1 cellular context compared by ENCODE assay signal in genomic region chr11:116687458-116688201, GRCh38.
TF ChIP-seq lines count a peak whose summit lies in the region.

No MANE protein-coding gene starts in this region.

TF ChIP-seq in GM23338, 12 proteins besides CTCF, POLR2A, EP300 and RAD21 (continued from another document):
- no peak for TF ChIP-seq REST (IDR thresholded peaks at IDR 0.05; ENCODE audit: unreplicated experiment)
- no peak for TF ChIP-seq NANOG (IDR thresholded peaks at IDR 0.05; ENCODE audit: borderline replicate concordance)
- no peak for TF ChIP-seq JUNB (IDR thresholded peaks at IDR 0.05; ENCODE audit: unreplicated experiment)
- no peak for TF ChIP-seq ZNF331 (CRISPR knock-in tag; IDR thresholded peaks at IDR 0.05; ENCODE audit: low read depth)
